8 cellular contexts compared by ENCODE assay signal in genomic region chr19:17555480-17555928, GRCh38. TPM values are rescaled to one million over a fixed set of nuclear protein-coding genes. Genes with fewer than 3 reads are reported as not detected.
DNase-seq lines count a peak whose midpoint lies in the region; ATAC-seq and TF ChIP-seq lines count a peak whose summit lies in the region.

Gene COLGALT1, plus strand, starts transcription at chr19:17555649. Its CDS starts 65 bp downstream, at chr19:17555714.

- peaks cover 24% of the 10 kb centered on the region for H3K36me3 Mint-ChIP-seq in activated CD4-positive, alpha-beta T cell treated with anti-CD3 and anti-CD28 coated beads for 36 hours (ENCODE audit: low read depth)
- peaks cover 12% of the 10 kb centered on the region for H3K36me3 Mint-ChIP-seq in chondrocyte (ENCODE audit: low read depth)

- peak; percentile 88 for ATAC-seq in HG03442 (IDR thresholded peaks at IDR 0.05; ENCODE audit: unreplicated experiment)
- ATAC-seq in activated CD4-positive, alpha-beta T cell treated with anti-CD3 and anti-CD28 coated beads for 36 hours, result peak; percentile 96

- no peaks in the 10 kb centered on the region for H3K27me3 Mint-ChIP-seq in activated CD4-positive, alpha-beta T cell treated with anti-CD3 and anti-CD28 coated beads for 36 hours
- H3K27me3 Mint-ChIP-seq in chondrocyte (ENCODE audit: low read depth), result no peaks in the 10 kb centered on the region

- intact Hi-C loops in activated CD4-positive, alpha-beta T cell treated with anti-CD3 and anti-CD28 coated beads for 36 hours (cut with DNase I, micrococcal nuclease), result loop anchor here (1.0 to 5.0 kb wide), 15 partner anchors 16 to 480 kb away; partner anchors contain the start of genes PGLS (in 2 of the 2), GTPBP3 (in 1 of the 2), HAUS8 (in 1 of the 2) and MAP1S (in 1 of the 2)

- peak within 1 kb of the TSS; percentile 82 for H3K4me3 Mint-ChIP-seq in activated CD4-positive, alpha-beta T cell treated with anti-CD3 and anti-CD28 coated beads for 36 hours
- peak within 1 kb of the TSS; percentile 79 for H3K4me3 Mint-ChIP-seq in chondrocyte (ENCODE audit: unreplicated experiment)

- no peaks in the 10 kb centered on the region for H3K9me3 Mint-ChIP-seq in activated CD4-positive, alpha-beta T cell treated with anti-CD3 and anti-CD28 coated beads for 36 hours (ENCODE audit: low read depth)
- H3K9me3 Mint-ChIP-seq in chondrocyte (ENCODE audit: low read depth), result no peaks in the 10 kb centered on the region

- TF ChIP-seq CTCF in AG09309 (IDR thresholded peaks at IDR 0.05; ENCODE audit: control insufficient read depth, insufficient read depth, low read depth, low read length, missing control alignments) (no peak), chondrocyte (IDR thresholded peaks at IDR 0.05) (no peak)

- DNase-seq in AG09309 (ENCODE audit: low read depth) (peak; percentile 73), NCI-H524 treated with DMSO at 0.1 percent for 48 hours (lab: John Stamatoyannopoulos, UW) (peak; percentile 83), chondrocyte (ENCODE audit: low spot score) (peak; percentile 99), kidney glomerular epithelial cell (lab: John Stamatoyannopoulos, UW) (peak; percentile 89)
- DNase-seq in activated CD4-positive, alpha-beta T cell treated with anti-CD3 and anti-CD28 coated beads for 36 hours, result peak; percentile 100
- DNase-seq in stimulated activated CD4-positive, alpha-beta T cell treated with anti-CD3 and anti-CD28 coated beads, Interleukin-15, amount 100 ng/mL, for 48 hours (ENCODE audit: low read depth in 2 of 2), result peak; percentile 99

- POLR2A ChIA-PET in activated CD4-positive, alpha-beta T cell treated with anti-CD3 and anti-CD28 coated beads for 36 hours (lab: Charles Lee), result no interaction called here

- H3K4me3 ChIP-seq in AG09309 (ENCODE audit: control insufficient read depth, low read depth, low read length), result peak within 1 kb of the TSS; percentile 89

- peaks cover 21% of the 10 kb centered on the region for H3K4me1 Mint-ChIP-seq in activated CD4-positive, alpha-beta T cell treated with anti-CD3 and anti-CD28 coated beads for 36 hours
- H3K4me1 Mint-ChIP-seq in chondrocyte (ENCODE audit: low read depth), result peaks cover 29% of the 10 kb centered on the region

- peak within 1 kb of the TSS; percentile 67 for H3K27ac Mint-ChIP-seq in activated CD4-positive, alpha-beta T cell treated with anti-CD3 and anti-CD28 coated beads for 36 hours
- H3K27ac Mint-ChIP-seq in chondrocyte (ENCODE audit: unreplicated experiment), result peak within 1 kb of the TSS; percentile 66

- peak; percentile 58 for TF ChIP-seq POLR2A in GM19193 (IDR thresholded peaks at IDR 0.05; ENCODE audit: extremely low read depth, insufficient read depth, insufficient read length)

- CTCF ChIA-PET in activated CD4-positive, alpha-beta T cell treated with anti-CD3 and anti-CD28 coated beads for 36 hours (lab: Charles Lee), result interaction anchor here (3.5 kb wide), 1 partner anchor 18 kb away, joined by 12 read pairs; no protein-coding TSS in a partner anchor

RNA-seq across cellular contexts. Expression of gene COLGALT1, which starts in this region (rescaled TPM):
- total RNA-seq in activated CD4-positive, alpha-beta T cell treated with anti-CD3 and anti-CD28 coated beads for 36 hours, result 10 to 100 TPM; 51.2 to 64.3 TPM
- total RNA-seq in chondrocyte, result 113 to 146 TPM (median 140 TPM) in 3 replicates

Comparison
In these comparisons a context has a peak if more than half of its experiments do, and no peak if none do; other contexts are left out.
1. Peak in every context shown above with its lines: DNase-seq, ATAC-seq and H3K4me3 ChIP-seq.